Comparison of ENCODE assay signal across 38 cellular contexts in genomic region chr9:86955003-86955402, GRCh38.
"Had no signal": no experiment of that assay in that cellular context is flagged by ENCODE, and none has a peak within 500 bp of the region (broad histone marks: within the 10 kb centered on the region; RNA-seq: fewer than 3 reads in every experiment).

No MANE protein-coding gene starts in this region.

- H3K9me3 Mint-ChIP-seq: activated naive CD4-positive, alpha-beta T cell treated with anti-CD3 and anti-CD28 coated beads, Interleukin-2, amount 50 U/mL, for 24 hours; activated naive CD8-positive, alpha-beta T cell treated with anti-CD3 and anti-CD28 coated beads for 36 hours; activated naive CD8-positive, alpha-beta T cell treated with anti-CD3 and anti-CD28 coated beads, Interleukin-2, amount 50 U/mL, for 24 hours; activated T-cell treated with anti-CD3 and anti-CD28 coated beads, Interleukin-2, amount 50 U/mL, for 24 hours; activated T-cell treated with anti-CD3 and anti-CD28 coated beads, Interleukin-2, amount 50 U/mL, for 4 hours; activated T-helper 17 cell treated with anti-CD3 and anti-CD28 coated beads, Interleukin-2, amount 50 U/mL, for 72 hours; central memory CD8-positive, alpha-beta T cell had no signal

- DNase-seq: activated effector memory CD4-positive, alpha-beta T cell treated with anti-CD3 and anti-CD28 coated beads, Interleukin-2, amount 50 U/mL, for 16 hours; activated effector memory CD4-positive, alpha-beta T cell treated with Interleukin-2 at 50 U/mL for 16 hours; activated gamma-delta T cell; activated gamma-delta T cell treated with Interleukin-2 at 50 U/mL for 16 hours; activated naive CD4-positive, alpha-beta T cell; activated naive CD4-positive, alpha-beta T cell treated with anti-CD3 and anti-CD28 coated beads for 36 hours; activated naive CD4-positive, alpha-beta T cell treated with anti-CD3 and anti-CD28 coated beads, Interleukin-2, amount 10 ng/mL, durations not matched to agents 7 days and 5 days; activated naive CD4-positive, alpha-beta T cell treated with anti-CD3 and anti-CD28 coated beads, Interleukin-2, amount 50 U/mL, for 16 hours; activated naive CD4-positive, alpha-beta T cell treated with Interleukin-2 at 50 U/mL for 16 hours; activated naive CD8-positive, alpha-beta T cell treated with anti-CD3 and anti-CD28 coated beads for 36 hours; activated naive CD8-positive, alpha-beta T cell treated with anti-CD3 and anti-CD28 coated beads, Interleukin-2, amount 10 ng/mL, durations not matched to agents 7 days and 5 days; activated naive CD8-positive, alpha-beta T cell treated with anti-CD3 and anti-CD28 coated beads, Interleukin-2, amount 50 U/mL, for 24 hours; activated T-cell treated with anti-CD3 and anti-CD28 coated beads for 4 hours; activated T-cell treated with anti-CD3 and anti-CD28 coated beads, Interleukin-2, amount 50 U/mL, for 1 hour; activated T-cell treated with anti-CD3 and anti-CD28 coated beads, Interleukin-2, amount 50 U/mL, for 24 hours; activated T-cell treated with anti-CD3 and anti-CD28 coated beads, Interleukin-2, amount 50 U/mL, for 4 hours; activated T-cell treated with anti-CD3 and anti-CD28 coated beads, Interleukin-2, amount 50 U/mL, for 48 hours; activated T-cell treated with anti-CD3 and anti-CD28 coated beads, Interleukin-2, amount 50 U/mL, for 72 hours; adrenal gland; amniotic stem cell; amygdala; anterior cingulate cortex; aorta; body of pancreas; brain microvascular endothelial cell; caudate nucleus; central memory CD4-positive, alpha-beta T cell; cerebellar nuclear complex had no signal

- ATAC-seq: activated naive CD4-positive, alpha-beta T cell treated with anti-CD3 and anti-CD28 coated beads, Interleukin-2, amount 50 U/mL, for 72 hours; activated naive CD8-positive, alpha-beta T cell treated with anti-CD3 and anti-CD28 coated beads, Interleukin-2, amount 50 U/mL, for 24 hours; activated T-cell treated with anti-CD3 and anti-CD28 coated beads, Interleukin-2, amount 50 U/mL, for 4 hours; activated T-cell treated with anti-CD3 and anti-CD28 coated beads, Interleukin-2, amount 50 U/mL, for 72 hours; activated T-helper 17 cell treated with anti-CD3 and anti-CD28 coated beads, Interleukin-2, amount 50 U/mL, for 72 hours; body of pancreas had no signal

- H3K4me1 ChIP-seq: adrenal gland, ascending aorta, breast epithelium had no signal

- H3K27ac ChIP-seq: adrenal gland, ascending aorta, body of pancreas, brain microvascular endothelial cell, breast epithelium, cardiac muscle cell had no signal

- H3K27me3 ChIP-seq: adrenal gland, ascending aorta, body of pancreas, brain microvascular endothelial cell, breast epithelium, cardiac muscle cell had no signal

- H3K4me3 Mint-ChIP-seq: activated naive CD4-positive, alpha-beta T cell treated with anti-CD3 and anti-CD28 coated beads for 36 hours; activated naive CD4-positive, alpha-beta T cell treated with anti-CD3 and anti-CD28 coated beads, Interleukin-2, amount 10 ng/mL, durations not matched to agents 7 days and 5 days; activated naive CD4-positive, alpha-beta T cell treated with anti-CD3 and anti-CD28 coated beads, Interleukin-2, amount 50 U/mL, for 24 hours; activated naive CD8-positive, alpha-beta T cell; activated naive CD8-positive, alpha-beta T cell treated with anti-CD3 and anti-CD28 coated beads for 36 hours; activated naive CD8-positive, alpha-beta T cell treated with anti-CD3 and anti-CD28 coated beads, Interleukin-2, amount 10 ng/mL, durations not matched to agents 7 days and 5 days; activated naive CD8-positive, alpha-beta T cell treated with anti-CD3 and anti-CD28 coated beads, Interleukin-2, amount 50 U/mL, for 24 hours; activated T-cell treated with anti-CD3 and anti-CD28 coated beads, Interleukin-2, amount 50 U/mL, for 24 hours; activated T-cell treated with anti-CD3 and anti-CD28 coated beads, Interleukin-2, amount 50 U/mL, for 4 hours; activated T-cell treated with anti-CD3 and anti-CD28 coated beads, Interleukin-2, amount 50 U/mL, for 72 hours; activated T-helper 1 cell treated with anti-CD3 and anti-CD28 coated beads, Interleukin-12 subunit alpha, Interleukin-12 subunit beta, Interleukin-2, Interleukin-4 antibody, amounts not matched to agents 30 ng/mL and 10 ng/mL and 1 ng/mL, durations not matched to agents 14 hours and 24 hours and 36 hours; activated T-helper 17 cell treated with anti-CD3 and anti-CD28 coated beads, Interleukin-2, amount 50 U/mL, for 72 hours; central memory CD8-positive, alpha-beta T cell had no signal

- H3K27ac Mint-ChIP-seq: activated naive CD4-positive, alpha-beta T cell treated with anti-CD3 and anti-CD28 coated beads for 36 hours; activated naive CD4-positive, alpha-beta T cell treated with anti-CD3 and anti-CD28 coated beads, Interleukin-2, amount 10 ng/mL, durations not matched to agents 7 days and 5 days; activated naive CD4-positive, alpha-beta T cell treated with anti-CD3 and anti-CD28 coated beads, Interleukin-2, amount 50 U/mL, for 24 hours; activated naive CD8-positive, alpha-beta T cell; activated naive CD8-positive, alpha-beta T cell treated with anti-CD3 and anti-CD28 coated beads for 36 hours; activated naive CD8-positive, alpha-beta T cell treated with anti-CD3 and anti-CD28 coated beads, Interleukin-2, amount 10 ng/mL, durations not matched to agents 7 days and 5 days; activated naive CD8-positive, alpha-beta T cell treated with anti-CD3 and anti-CD28 coated beads, Interleukin-2, amount 50 U/mL, for 24 hours; activated T-cell treated with anti-CD3 and anti-CD28 coated beads, Interleukin-2, amount 50 U/mL, for 24 hours; activated T-cell treated with anti-CD3 and anti-CD28 coated beads, Interleukin-2, amount 50 U/mL, for 72 hours; activated T-helper 1 cell treated with anti-CD3 and anti-CD28 coated beads, Interleukin-12 subunit alpha, Interleukin-12 subunit beta, Interleukin-2, Interleukin-4 antibody, amounts not matched to agents 30 ng/mL and 10 ng/mL and 1 ng/mL, durations not matched to agents 14 hours and 24 hours and 36 hours; activated T-helper 17 cell treated with anti-CD3 and anti-CD28 coated beads, Interleukin-2, amount 50 U/mL, for 72 hours; activated T-helper 2 cell treated with anti-CD3 and anti-CD28 coated beads, Interferon-gamma antibody, Interleukin-2, Interleukin-4, amounts not matched to agents 10 μg/mL and 5 μg/mL and 100 μg/mL, durations not matched to agents 14 hours and 24 hours and 36 hours had no signal

- H3K4me3 ChIP-seq: adrenal gland, ascending aorta, body of pancreas, breast epithelium, cardiac muscle cell had no signal

- H3K36me3 ChIP-seq: adrenal gland, ascending aorta, brain microvascular endothelial cell, breast epithelium, cardiac muscle cell had no signal

- H3K4me1 Mint-ChIP-seq: activated naive CD4-positive, alpha-beta T cell treated with anti-CD3 and anti-CD28 coated beads, Interleukin-2, amount 10 ng/mL, durations not matched to agents 7 days and 5 days; activated naive CD8-positive, alpha-beta T cell treated with anti-CD3 and anti-CD28 coated beads for 36 hours; activated naive CD8-positive, alpha-beta T cell treated with anti-CD3 and anti-CD28 coated beads, Interleukin-2, amount 10 ng/mL, durations not matched to agents 7 days and 5 days; activated naive CD8-positive, alpha-beta T cell treated with anti-CD3 and anti-CD28 coated beads, Interleukin-2, amount 50 U/mL, for 24 hours; activated T-helper 17 cell treated with anti-CD3 and anti-CD28 coated beads, Interleukin-2, amount 50 U/mL, for 72 hours; central memory CD8-positive, alpha-beta T cell had no signal

- H3K36me3 Mint-ChIP-seq: activated naive CD4-positive, alpha-beta T cell treated with anti-CD3 and anti-CD28 coated beads, Interleukin-2, amount 10 ng/mL, durations not matched to agents 7 days and 5 days; activated naive CD8-positive, alpha-beta T cell treated with anti-CD3 and anti-CD28 coated beads for 36 hours; activated naive CD8-positive, alpha-beta T cell treated with anti-CD3 and anti-CD28 coated beads, Interleukin-2, amount 10 ng/mL, durations not matched to agents 7 days and 5 days had no signal

- H3K9me3 ChIP-seq: adrenal gland, ascending aorta, body of pancreas, breast epithelium had no signal
